ENCODE assay signal across 11 cellular contexts in genomic region chr11:96204721-96205459, GRCh38.
DNase-seq lines count a peak whose midpoint lies in the region; ATAC-seq and TF ChIP-seq lines count a peak whose summit lies in the region.
"Had no signal": no experiment of that assay in that cellular context is flagged by ENCODE, and none has a peak within 500 bp of the region (broad histone marks: within the 10 kb centered on the region; RNA-seq: fewer than 3 reads in every experiment).

No MANE protein-coding gene starts in this region.

- ATAC-seq in stimulated activated effector memory CD8-positive, alpha-beta T cell treated with anti-CD3 and anti-CD28 coated beads, Interleukin-12 subunit alpha, Interleukin-12 subunit beta, amount 100 ng/mL, for 72 hours: peak; percentile 89
- ATAC-seq in PC-3: no peak

- H3K4me3 ChIP-seq in PC-3 (ENCODE audit: low read length) (no peak overlapping the region), dorsolateral prefrontal cortex (no peak overlapping the region)
- H3K4me3 ChIP-seq: GM23338 had no signal

- no peaks in the 10 kb centered on the region for H3K9me3 ChIP-seq in PC-3 (ENCODE audit: low read length)

- H3K4me1 ChIP-seq in PC-3 (ENCODE audit: insufficient read depth, low read length): peaks cover 36% of the 10 kb centered on the region

- H3K4me3 Mint-ChIP-seq in activated naive CD8-positive, alpha-beta T cell: peak overlapping the region; percentile 76
- H3K4me3 Mint-ChIP-seq in stimulated activated effector memory CD8-positive, alpha-beta T cell treated with anti-CD3 and anti-CD28 coated beads, Interleukin-12 subunit alpha, Interleukin-12 subunit beta, amount 100 ng/mL, for 72 hours: peak overlapping the region; percentile 36
- H3K4me3 Mint-ChIP-seq: GM23338 had no signal

- POLR2A ChIA-PET in PC-3 (lab: Charles Lee; ENCODE audit: unreplicated experiment): no interaction called here

- peak; percentile 59 for DNase-seq in activated CD4-positive, alpha-beta T cell treated with anti-CD3 and anti-CD28 coated beads for 48 hours
- DNase-seq in activated CD4-positive, alpha-beta T cell treated with anti-CD3 and anti-CD28 coated beads, Interleukin-2, amount 50 U/mL, for 4 hours: no peak
- DNase-seq in NCI-H2227 (lab: John Stamatoyannopoulos, UW; ENCODE audit: unreplicated experiment): peak; percentile 55
- DNase-seq in stimulated activated effector memory CD8-positive, alpha-beta T cell treated with anti-CD3 and anti-CD28 coated beads, Interleukin-12 subunit alpha, Interleukin-12 subunit beta, amount 100 ng/mL, for 72 hours (ENCODE audit: low spot score in 2 of 2): peak in 1 of 2 donors; percentile 47
- DNase-seq in PC-3: no peak
- DNase-seq in mucosa of gallbladder (ENCODE audit: low spot score): no peak
- DNase-seq in dorsolateral prefrontal cortex: no peak
- DNase-seq: GDM1, NCI-H2081 had no signal

- no peak overlapping the region for H2AFZ ChIP-seq in PC-3 (ENCODE audit: low read length)
- H2AFZ ChIP-seq: GM23338 had no signal

- H3K36me3 ChIP-seq in PC-3 (ENCODE audit: low read depth, low read length): no peaks in the 10 kb centered on the region

- H3K27ac ChIP-seq in PC-3 (ENCODE audit: low read length): no peak overlapping the region
- H3K27ac ChIP-seq in dorsolateral prefrontal cortex: peak overlapping the region in 13 of 59 donors; percentile 0 to 76 (median 32)

- peak overlapping the region; percentile 95 for H3K27ac Mint-ChIP-seq in activated naive CD8-positive, alpha-beta T cell
- H3K27ac Mint-ChIP-seq in stimulated activated effector memory CD8-positive, alpha-beta T cell treated with anti-CD3 and anti-CD28 coated beads, Interleukin-12 subunit alpha, Interleukin-12 subunit beta, amount 100 ng/mL, for 72 hours: peak overlapping the region; percentile 92
- H3K27ac Mint-ChIP-seq: GM23338 had no signal

- peaks cover 14% of the 10 kb centered on the region for H3F3A ChIP-seq in PC-3 (ENCODE audit: low read length, unreplicated experiment)

- intact Hi-C loops in PC-3 (cut with micrococcal nuclease): loop anchor here (5.0 to 10.0 kb wide), 2 partner anchors 108 to 370 kb away; no protein-coding TSS in a partner anchor
- intact Hi-C loops in dorsolateral prefrontal cortex (cut with DNase I): loop anchor here in 1 of 2 donors (5.0 kb wide), 1 partner anchor 43 kb away; no protein-coding TSS in a partner anchor

- BruUV-seq in PC-3 (replicated peaks; lab: Mats Ljungman, UMichigan): no TSS peak

- no peaks in the 10 kb centered on the region for H3K27me3 Mint-ChIP-seq in activated naive CD8-positive, alpha-beta T cell

- H3K9ac ChIP-seq in PC-3 (ENCODE audit: low read length): no peak overlapping the region

- TF ChIP-seq CTCF in PC-3 (conservative IDR thresholded peaks at IDR 0.05; ENCODE audit: low read depth, low read length): no peak
- TF ChIP-seq CTCF in dorsolateral prefrontal cortex (IDR thresholded peaks at IDR 0.05 in 54 of 56, conservative IDR thresholded peaks at IDR 0.05 in 2 of 56; ENCODE audit: low read depth in 1 of 56, partially characterized antibody in 56 of 56): no peak

- peaks cover 86% of the 10 kb centered on the region for H3K4me1 Mint-ChIP-seq in activated naive CD8-positive, alpha-beta T cell (ENCODE audit: low read depth)
- peaks cover 80% of the 10 kb centered on the region for H3K4me1 Mint-ChIP-seq in stimulated activated effector memory CD8-positive, alpha-beta T cell treated with anti-CD3 and anti-CD28 coated beads, Interleukin-12 subunit alpha, Interleukin-12 subunit beta, amount 100 ng/mL, for 72 hours

- H3K9me3 Mint-ChIP-seq in activated naive CD8-positive, alpha-beta T cell (ENCODE audit: low read depth): no peaks in the 10 kb centered on the region
- no peaks in the 10 kb centered on the region for H3K9me3 Mint-ChIP-seq in stimulated activated effector memory CD8-positive, alpha-beta T cell treated with anti-CD3 and anti-CD28 coated beads, Interleukin-12 subunit alpha, Interleukin-12 subunit beta, amount 100 ng/mL, for 72 hours
- H3K9me3 Mint-ChIP-seq: GM23338 had no signal

- H3K79me2 ChIP-seq in PC-3 (ENCODE audit: low read length): no peaks in the 10 kb centered on the region

- CTCF ChIA-PET in PC-3 (lab: Charles Lee): no interaction called here

- no peaks in the 10 kb centered on the region for H3K9me2 ChIP-seq in PC-3 (replicated peaks; ENCODE audit: low read length)

- peaks cover 11% of the 10 kb centered on the region for H3K36me3 Mint-ChIP-seq in activated naive CD8-positive, alpha-beta T cell
- peaks cover under 1% of the 10 kb centered on the region for H3K36me3 Mint-ChIP-seq in stimulated activated effector memory CD8-positive, alpha-beta T cell treated with anti-CD3 and anti-CD28 coated beads, Interleukin-12 subunit alpha, Interleukin-12 subunit beta, amount 100 ng/mL, for 72 hours

- H3K4me2 ChIP-seq in PC-3 (ENCODE audit: low read length): no peak overlapping the region
- H3K4me2 ChIP-seq: GM23338 had no signal

- no peaks in the 10 kb centered on the region for H4K20me1 ChIP-seq in PC-3 (ENCODE audit: low read length)

- H3K27me3 ChIP-seq in PC-3 (ENCODE audit: low read length) (no peaks in the 10 kb centered on the region), dorsolateral prefrontal cortex (no peaks in the 10 kb centered on the region)

Comparison
In these comparisons a context has a peak if more than half of its experiments do, and no peak if none do; other contexts are left out.
1. DNase-seq: peak in activated CD4-positive, alpha-beta T cell treated with anti-CD3 and anti-CD28 coated beads for 48 hours (single experiment) and NCI-H2227 (single experiment); none in activated CD4-positive, alpha-beta T cell treated with anti-CD3 and anti-CD28 coated beads, Interleukin-2, amount 50 U/mL, for 4 hours (0 of 2), PC-3 (single experiment), mucosa of gallbladder (single experiment) and dorsolateral prefrontal cortex (0 of 10).